Comparison of ENCODE assay signal across 8 cellular contexts in the genomic region with DNA sequence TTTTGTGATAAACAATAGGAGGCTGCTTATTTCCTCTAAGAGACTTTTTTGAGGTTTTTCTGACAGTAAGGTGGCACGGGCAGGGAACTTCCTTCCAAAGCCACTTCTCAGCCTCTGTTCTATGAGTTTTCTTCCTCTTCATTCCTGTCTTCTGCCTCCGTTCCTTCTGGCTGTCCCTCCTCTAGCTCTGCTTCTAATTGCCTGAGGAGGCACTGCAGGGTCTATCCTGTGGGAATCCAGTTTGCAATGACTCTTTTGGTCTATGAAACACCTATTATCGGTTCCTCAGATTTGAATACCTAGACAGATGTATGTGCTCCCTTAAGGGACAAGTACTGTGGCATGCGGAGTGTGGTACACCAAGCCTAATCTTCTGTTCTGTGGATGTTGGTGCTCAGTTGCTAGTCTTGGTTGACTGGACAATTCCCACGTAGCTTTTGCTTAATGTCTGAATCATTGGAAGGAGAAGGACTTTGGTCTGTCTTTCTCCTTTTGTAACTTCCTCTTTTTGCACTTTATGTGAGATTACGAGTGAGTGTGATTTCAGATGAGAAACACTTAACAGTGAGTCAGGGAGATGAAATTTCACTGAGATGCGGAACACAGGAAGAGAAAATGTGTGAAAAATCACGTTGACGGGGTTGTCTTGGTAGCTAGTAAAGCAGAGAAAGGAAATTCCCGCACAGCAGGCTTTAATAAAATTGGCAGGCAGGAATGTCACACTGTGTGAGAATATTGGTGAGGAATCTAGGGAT.
A peak's percentile ranks its signal among the peaks of the same experiment; 100 is the strongest.
DNase-seq lines count a peak whose midpoint lies in the region; ATAC-seq and TF ChIP-seq lines count a peak whose summit lies in the region.

No MANE protein-coding gene starts in this region.

- H3K4me1 Mint-ChIP-seq in WTC11, result peaks cover 22% of the 10 kb centered on the region

- TF ChIP-seq CTCF in WTC11 (IDR thresholded peaks at IDR 0.05), result no peak

- no peak overlapping the region for H3K27ac Mint-ChIP-seq in WTC11

- DNase-seq in WTC11 (ENCODE audit: low spot score) (no peak), skeletal muscle cell (ENCODE audit: low read depth) (peak; percentile 63), NCI-H1092 treated with DMSO at 0.1 percent for 48 hours (lab: John Stamatoyannopoulos, UW) (no peak), dedifferentiated amniotic fluid mesenchymal stem cell (ENCODE audit: extremely low spot score) (no peak)
- no peak for DNase-seq in stimulated activated CD4-positive, alpha-beta T cell treated with anti-CD3 and anti-CD28 coated beads, Interleukin-2, amount 100 ng/mL, for 24 hours

- H3K27me3 Mint-ChIP-seq in WTC11 (ENCODE audit: low read depth), result no peaks in the 10 kb centered on the region

- 0 out of 2 replicates have a peak, but pooled peaks cover 3% of the 10 kb centered on the region for H3K9me3 Mint-ChIP-seq in WTC11

- no peak overlapping the region for H3K4me3 ChIP-seq in skeletal muscle cell (ENCODE audit: low read depth, low read length)

- CTCF ChIA-PET in WTC11 (lab: Charles Lee), result interaction anchor here (0.6 to 1.3 kb wide), 2 partner anchors 147 to 207 kb away, joined by 3 read pairs; no protein-coding TSS in a partner anchor

- H3K36me3 Mint-ChIP-seq in WTC11, result no peaks in the 10 kb centered on the region

- peak; percentile 63 for ATAC-seq in GM18870 (IDR thresholded peaks at IDR 0.05; ENCODE audit: unreplicated experiment)
- peak; percentile 45 for ATAC-seq in HG03139 (IDR thresholded peaks at IDR 0.05; ENCODE audit: unreplicated experiment)
- peak; percentile 51; the same call in 1 of the 2 replicates for ATAC-seq in WTC11
- ATAC-seq in HG03439 (IDR thresholded peaks at IDR 0.05; ENCODE audit: unreplicated experiment), result no peak

- POLR2A ChIA-PET in WTC11 (lab: Charles Lee), result interaction anchor here (0.6 kb wide), 1 partner anchor 14 kb away, joined by 7 read pairs; no protein-coding TSS in a partner anchor

- no peak overlapping the region for H3K4me3 Mint-ChIP-seq in WTC11

TF ChIP-seq in WTC11, 78 proteins besides CTCF, POLR2A, EP300 and RAD21:
- TF ChIP-seq ELF4 (CRISPR knock-in tag; IDR thresholded peaks at IDR 0.05; ENCODE audit: low read depth), result no peak
- TF ChIP-seq, protein P1, sequence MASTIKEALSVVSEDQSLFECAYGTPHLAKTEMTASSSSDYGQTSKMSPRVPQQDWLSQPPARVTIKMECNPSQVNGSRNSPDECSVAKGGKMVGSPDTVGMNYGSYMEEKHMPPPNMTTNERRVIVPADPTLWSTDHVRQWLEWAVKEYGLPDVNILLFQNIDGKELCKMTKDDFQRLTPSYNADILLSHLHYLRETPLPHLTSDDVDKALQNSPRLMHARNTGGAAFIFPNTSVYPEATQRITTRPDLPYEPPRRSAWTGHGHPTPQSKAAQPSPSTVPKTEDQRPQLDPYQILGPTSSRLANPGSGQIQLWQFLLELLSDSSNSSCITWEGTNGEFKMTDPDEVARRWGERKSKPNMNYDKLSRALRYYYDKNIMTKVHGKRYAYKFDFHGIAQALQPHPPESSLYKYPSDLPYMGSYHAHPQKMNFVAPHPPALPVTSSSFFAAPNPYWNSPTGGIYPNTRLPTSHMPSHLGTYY (CRISPR knock-in tag; IDR thresholded peaks at IDR 0.05), result no peak
- no peak for TF ChIP-seq JUN (CRISPR knock-in tag; IDR thresholded peaks at IDR 0.05)
- no peak for TF ChIP-seq ETV6 (CRISPR knock-in tag; IDR thresholded peaks at IDR 0.05)
- no peak for TF ChIP-seq FOXP1 (CRISPR knock-in tag; IDR thresholded peaks at IDR 0.05; ENCODE audit: borderline replicate concordance)
- TF ChIP-seq GRHL2 (CRISPR knock-in tag; IDR thresholded peaks at IDR 0.05; ENCODE audit: insufficient replicate concordance, severe bottlenecking), result no peak
- no peak for TF ChIP-seq ZNF423 (CRISPR knock-in tag; IDR thresholded peaks at IDR 0.05)
- TF ChIP-seq ATF1 (CRISPR knock-in tag; IDR thresholded peaks at IDR 0.05), result no peak
- TF ChIP-seq, protein P2, sequence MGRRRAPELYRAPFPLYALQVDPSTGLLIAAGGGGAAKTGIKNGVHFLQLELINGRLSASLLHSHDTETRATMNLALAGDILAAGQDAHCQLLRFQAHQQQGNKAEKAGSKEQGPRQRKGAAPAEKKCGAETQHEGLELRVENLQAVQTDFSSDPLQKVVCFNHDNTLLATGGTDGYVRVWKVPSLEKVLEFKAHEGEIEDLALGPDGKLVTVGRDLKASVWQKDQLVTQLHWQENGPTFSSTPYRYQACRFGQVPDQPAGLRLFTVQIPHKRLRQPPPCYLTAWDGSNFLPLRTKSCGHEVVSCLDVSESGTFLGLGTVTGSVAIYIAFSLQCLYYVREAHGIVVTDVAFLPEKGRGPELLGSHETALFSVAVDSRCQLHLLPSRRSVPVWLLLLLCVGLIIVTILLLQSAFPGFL (CRISPR knock-in tag; IDR thresholded peaks at IDR 0.05; ENCODE audit: borderline replicate concordance), result no peak
- TF ChIP-seq, protein P3, sequence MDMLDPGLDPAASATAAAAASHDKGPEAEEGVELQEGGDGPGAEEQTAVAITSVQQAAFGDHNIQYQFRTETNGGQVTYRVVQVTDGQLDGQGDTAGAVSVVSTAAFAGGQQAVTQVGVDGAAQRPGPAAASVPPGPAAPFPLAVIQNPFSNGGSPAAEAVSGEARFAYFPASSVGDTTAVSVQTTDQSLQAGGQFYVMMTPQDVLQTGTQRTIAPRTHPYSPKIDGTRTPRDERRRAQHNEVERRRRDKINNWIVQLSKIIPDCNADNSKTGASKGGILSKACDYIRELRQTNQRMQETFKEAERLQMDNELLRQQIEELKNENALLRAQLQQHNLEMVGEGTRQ (CRISPR knock-in tag; IDR thresholded peaks at IDR 0.05), result no peak
- no peak for TF ChIP-seq ZNF232 (CRISPR knock-in tag; IDR thresholded peaks at IDR 0.05)
- TF ChIP-seq SMAD4 (CRISPR knock-in tag; IDR thresholded peaks at IDR 0.05), result no peak
- TF ChIP-seq, protein P4, sequence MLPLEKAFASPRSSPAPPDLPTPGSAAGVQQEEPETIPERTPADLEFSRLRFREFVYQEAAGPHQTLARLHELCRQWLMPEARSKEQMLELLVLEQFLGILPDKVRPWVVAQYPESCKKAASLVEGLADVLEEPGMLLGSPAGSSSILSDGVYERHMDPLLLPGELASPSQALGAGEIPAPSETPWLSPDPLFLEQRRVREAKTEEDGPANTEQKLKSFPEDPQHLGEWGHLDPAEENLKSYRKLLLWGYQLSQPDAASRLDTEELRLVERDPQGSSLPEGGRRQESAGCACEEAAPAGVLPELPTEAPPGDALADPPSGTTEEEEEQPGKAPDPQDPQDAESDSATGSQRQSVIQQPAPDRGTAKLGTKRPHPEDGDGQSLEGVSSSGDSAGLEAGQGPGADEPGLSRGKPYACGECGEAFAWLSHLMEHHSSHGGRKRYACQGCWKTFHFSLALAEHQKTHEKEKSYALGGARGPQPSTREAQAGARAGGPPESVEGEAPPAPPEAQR (CRISPR knock-in tag; IDR thresholded peaks at IDR 0.05), result no peak
- TF ChIP-seq PRRX2 (CRISPR knock-in tag; IDR thresholded peaks at IDR 0.05), result no peak
- no peak for TF ChIP-seq TEAD1 (CRISPR knock-in tag; IDR thresholded peaks at IDR 0.05)
- TF ChIP-seq CBFB (CRISPR knock-in tag; IDR thresholded peaks at IDR 0.05; ENCODE audit: low read depth), result no peak
